Comparison of ENCODE assay signal across 11 cellular contexts in the genomic region with DNA sequence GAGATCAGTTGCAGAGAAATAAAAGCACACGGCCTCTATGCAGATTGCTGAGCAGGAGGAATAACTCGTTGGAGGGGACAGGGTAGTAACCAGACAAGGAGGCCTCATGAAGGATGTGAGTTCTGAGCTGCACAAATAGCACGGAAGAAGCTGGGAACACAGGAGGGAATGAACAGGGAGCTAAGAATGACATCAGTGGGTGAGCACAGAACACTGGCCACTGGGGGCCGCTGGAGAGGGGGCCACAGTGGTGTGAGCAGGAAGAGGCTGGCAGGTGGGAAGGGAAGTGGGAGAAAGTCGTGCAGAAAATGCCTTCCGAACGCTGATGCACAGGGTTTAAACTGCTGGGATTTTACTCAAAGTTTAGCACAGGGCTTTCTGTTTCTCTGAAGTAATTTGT.
DNase-seq lines count a peak whose midpoint lies in the region; ATAC-seq, FAIRE-seq and TF ChIP-seq lines count a peak whose summit lies in the region.
"Had no signal": no experiment of that assay in that cellular context is flagged by ENCODE, and none has a peak within 500 bp of the region (broad histone marks: within the 10 kb centered on the region; RNA-seq: fewer than 3 reads in every experiment).

No MANE protein-coding gene starts in this region.

- TF ChIP-seq CTCF in A549 (IDR thresholded peaks at IDR 0.05) (0 out of 3 replicates have a peak, but pooled peaks have one; percentile 6), GM12872 (IDR thresholded peaks at IDR 0.05; ENCODE audit: insufficient read depth, low read depth, low read length) (peak; percentile 46; the same call in 2 of the 3 replicates), RWPE1 (conservative IDR thresholded peaks at IDR 0.05; ENCODE audit: low read depth) (0 out of 2 replicates have a peak, but pooled peaks have one; percentile 13), vagina (IDR thresholded peaks at IDR 0.05) (no peak)

- DNase-seq in A549 (ENCODE audit: low read depth in 1 of 2, low spot score in 1 of 2) (no peak), RWPE1 (ENCODE audit: low spot score) (peak; percentile 26), foreskin melanocyte (peak; percentile 2), vagina (ENCODE audit: extremely low spot score in 2 of 2) (no peak)
- DNase-seq: adrenal gland, KG1 had no signal

- peak in 1 of 2 experiments; percentile 79; a peak in 4 of 6 replicates for ATAC-seq in A549
- ATAC-seq in HG02571 (IDR thresholded peaks at IDR 0.05; ENCODE audit: unreplicated experiment) = no peak
- no peak for ATAC-seq in HG03280 (IDR thresholded peaks at IDR 0.05; ENCODE audit: unreplicated experiment)
- no peak for ATAC-seq in GM21423 (IDR thresholded peaks at IDR 0.05; ENCODE audit: unreplicated experiment)

- WGBS in A549 (ENCODE audit: missing lambda C conversion rate) = 72% methylated on average over 7 of the region's 7 CpGs

- TF ChIP-seq POLR2A in A549 (IDR thresholded peaks at IDR 0.05; ENCODE audit: low read length) = no peak
- no peak for TF ChIP-seq POLR2A in vagina (IDR thresholded peaks at IDR 0.05)

- CTCF ChIA-PET in A549 (lab: Yijun Ruan, JAX) (interaction anchor here (0.6 to 1.1 kb wide), 5 partner anchors 12 to 499 kb away, joined by 3 read pairs; no protein-coding TSS in a partner anchor), RWPE1 (lab: Yijun Ruan, JAX) (no interaction called here)

- intact Hi-C loops in vagina (cut with DNase I) = no loop called here

- H3K4me3 ChIP-seq in A549 = no peak overlapping the region
- no peak overlapping the region for H3K4me3 ChIP-seq in vagina
- H3K4me3 ChIP-seq: adrenal gland had no signal

- no peaks in the 10 kb centered on the region for H3K27me3 ChIP-seq in vagina
- H3K27me3 ChIP-seq: adrenal gland had no signal

- no peak overlapping the region for H3K4me2 ChIP-seq in A549

- H3K27ac ChIP-seq in A549 (no peak overlapping the region), RWPE1 (no peak overlapping the region), vagina (no peak overlapping the region)
- H3K27ac ChIP-seq: adrenal gland had no signal

- no peak for TF ChIP-seq EP300 in A549 (IDR thresholded peaks at IDR 0.05)

- no peaks in the 10 kb centered on the region for H3K4me1 ChIP-seq in A549
- H3K4me1 ChIP-seq in vagina = no peaks in the 10 kb centered on the region
- H3K4me1 ChIP-seq: adrenal gland had no signal

- no peak for TF ChIP-seq RAD21 in A549 (conservative IDR thresholded peaks at IDR 0.05 in 1 of 2, IDR thresholded peaks at IDR 0.05 in 1 of 2)

- FAIRE-seq in A549 (lab: Jason Lieb, UNC) = no peak
- FAIRE-seq: TTC549 had no signal

- POLR2A ChIA-PET in A549 (lab: Yijun Ruan, JAX) = no interaction called here
- POLR2A ChIA-PET in RWPE1 (lab: Yijun Ruan, JAX; ENCODE audit: low non-redundant PET) = no interaction called here

- H3K9me3 ChIP-seq in A549 (no peaks in the 10 kb centered on the region), vagina (no peaks in the 10 kb centered on the region)
- H3K9me3 ChIP-seq: adrenal gland had no signal

- peaks cover 0 to 25% of the 10 kb centered on the region in 2 donors for H3K36me3 ChIP-seq in vagina

TF ChIP-seq in A549, 52 proteins besides CTCF, POLR2A, EP300 and RAD21:
- TF ChIP-seq MAX (IDR thresholded peaks at IDR 0.05) (no peak), HOXB5 (CRISPR knock-in tag; IDR thresholded peaks at IDR 0.05) (no peak), PHF8 (IDR thresholded peaks at IDR 0.05; ENCODE audit: borderline replicate concordance, low read depth) (no peak), ATOH8 (CRISPR knock-in tag; IDR thresholded peaks at IDR 0.05; ENCODE audit: low read depth) (no peak), TP53 (CRISPR knock-in tag; IDR thresholded peaks at IDR 0.05) (no peak), KDM1A (IDR thresholded peaks at IDR 0.05; ENCODE audit: low read depth) (no peak), TFCP2L1 (CRISPR knock-in tag; IDR thresholded peaks at IDR 0.05) (no peak), KDM5A (IDR thresholded peaks at IDR 0.05) (no peak), HOXB13 (CRISPR knock-in tag; IDR thresholded peaks at IDR 0.05; ENCODE audit: low read depth) (no peak), RFX5 (IDR thresholded peaks at IDR 0.05) (no peak), HEYL (CRISPR knock-in tag; IDR thresholded peaks at IDR 0.05) (no peak)
- TF ChIP-seq, protein P1, sequence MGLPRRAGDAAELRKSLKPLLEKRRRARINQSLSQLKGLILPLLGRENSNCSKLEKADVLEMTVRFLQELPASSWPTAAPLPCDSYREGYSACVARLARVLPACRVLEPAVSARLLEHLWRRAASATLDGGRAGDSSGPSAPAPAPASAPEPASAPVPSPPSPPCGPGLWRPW (IDR thresholded peaks at IDR 0.05) = no peak
- TF ChIP-seq, protein P2, sequence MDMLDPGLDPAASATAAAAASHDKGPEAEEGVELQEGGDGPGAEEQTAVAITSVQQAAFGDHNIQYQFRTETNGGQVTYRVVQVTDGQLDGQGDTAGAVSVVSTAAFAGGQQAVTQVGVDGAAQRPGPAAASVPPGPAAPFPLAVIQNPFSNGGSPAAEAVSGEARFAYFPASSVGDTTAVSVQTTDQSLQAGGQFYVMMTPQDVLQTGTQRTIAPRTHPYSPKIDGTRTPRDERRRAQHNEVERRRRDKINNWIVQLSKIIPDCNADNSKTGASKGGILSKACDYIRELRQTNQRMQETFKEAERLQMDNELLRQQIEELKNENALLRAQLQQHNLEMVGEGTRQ (IDR thresholded peaks at IDR 0.05) = no peak
TF ChIP-seq in A549: peak in this region for 0.

Comparison
In these comparisons a context has a peak if more than half of its experiments do, and no peak if none do; other contexts are left out.
1. DNase-seq: peak in RWPE1 (single experiment) and foreskin melanocyte (single experiment); none in A549 (0 of 2) and vagina (0 of 2).
2. CTCF ChIP-seq: peak in A549 (single experiment), GM12872 (single experiment) and RWPE1 (single experiment); none in vagina (0 of 3).